ENCODE assay signal across 8 cellular contexts in genomic region chr3:52197842-52198625, GRCh38. TPM values are rescaled to one million over a fixed set of nuclear protein-coding genes. Genes with fewer than 3 reads are reported as not detected.
DNase-seq lines count a peak whose midpoint lies in the region; ATAC-seq and TF ChIP-seq lines count a peak whose summit lies in the region.

ALAS1 (plus strand) TSS chr3:52198160; CDS start chr3:52199242, 1,082 bp downstream.

- in situ Hi-C loops in GM13976 (cut with MboI; ENCODE audit: low sequenced_read_pairs, unreplicated experiment): no loop called here

- WGBS in prostate gland: under 1% methylated on average over 52 of the region's 71 CpGs

- intact Hi-C loops in T-helper 1 cell treated with Interleukin-12 subunit alpha and Interleukin-12 subunit beta and Interleukin-4 antibody, amounts not matched to agents 30 ng/mL and 1 ng/mL, for 36 hours (cut with micrococcal nuclease): loop anchor here (1.0 to 2.0 kb wide), 7 partner anchors 22 to 339 kb away; partner anchors contain the start of genes NISCH, PARP3, POC1A and RPL29
- intact Hi-C loops in left ventricle myocardium inferior (cut with micrococcal nuclease): no loop called here
- intact Hi-C loops in prostate gland (cut with DNase I): loop anchor here (5.0 kb wide), 1 partner anchor 46 kb away; the partner anchor contains the start of gene POC1A

- H3K4me3 ChIP-seq in left ventricle myocardium inferior (peak within 1 kb of the TSS; percentile 94), prostate gland (peak within 1 kb of the TSS; percentile 57 to 94)

- TF ChIP-seq POLR2A in prostate gland (IDR thresholded peaks at IDR 0.05): peak; percentile 98

- H3K4me1 ChIP-seq in left ventricle myocardium inferior (peaks cover 87% of the 10 kb centered on the region), prostate gland (replicated peaks) (peaks cover 7% of the 10 kb centered on the region)

- peak within 1 kb of the TSS; percentile 93 for H3K27ac ChIP-seq in left ventricle myocardium inferior (replicated peaks)
- peak within 1 kb of the TSS; percentile 81 to 82 for H3K27ac ChIP-seq in prostate gland

- H3K9me3 ChIP-seq in left ventricle myocardium inferior (replicated peaks) (no peaks in the 10 kb centered on the region), prostate gland (no peaks in the 10 kb centered on the region)

- peak; percentile 82 for ATAC-seq in HG02798 (IDR thresholded peaks at IDR 0.05; ENCODE audit: poor library complexity, unreplicated experiment)

- DNase-seq in GM13976 (ENCODE audit: low spot score) (peak; percentile 99), NCI-H1436 (lab: John Stamatoyannopoulos, UW) (peak; percentile 80), amniotic epithelial cell (ENCODE audit: low read depth) (peak; percentile 74), left ventricle myocardium inferior (peak; percentile 94), prostate gland (ENCODE audit: low spot score) (peak; percentile 86), ureter (ENCODE audit: low spot score) (peak; percentile 93)

- H3K27me3 ChIP-seq in left ventricle myocardium inferior (ENCODE audit: low read depth) (no peaks in the 10 kb centered on the region), prostate gland (replicated peaks; ENCODE audit: insufficient read depth) (no peaks in the 10 kb centered on the region)

- peaks cover 39% of the 10 kb centered on the region for H3K36me3 ChIP-seq in left ventricle myocardium inferior
- H3K36me3 ChIP-seq in prostate gland: peaks cover 0 to 5% of the 10 kb centered on the region in 2 donors

- TF ChIP-seq CTCF in GM13976 (IDR thresholded peaks at IDR 0.05; ENCODE audit: borderline replicate concordance, control extremely low read depth, extremely low read depth, insufficient read depth, missing control alignments) (no peak), left ventricle myocardium inferior (IDR thresholded peaks at IDR 0.05; ENCODE audit: borderline replicate concordance) (peak; percentile 49), prostate gland (IDR thresholded peaks at IDR 0.05) (peak in 2 of 4 experiments; percentile 30 to 45)

RNA-seq across cellular contexts. Expression of gene ALAS1, which starts in this region (rescaled TPM):
- total RNA-seq in T-helper 1 cell treated with Interleukin-12 subunit alpha and Interleukin-12 subunit beta and Interleukin-4 antibody, amounts not matched to agents 30 ng/mL and 1 ng/mL, for 36 hours: 78.5 and 81.4 TPM in 2 replicates
- 180 TPM for total RNA-seq in left ventricle myocardium inferior
- 10 to 100 TPM; 39.8 to 58.8 TPM for total RNA-seq in prostate gland
- 144 TPM for total RNA-seq in ureter

Comparison
In these comparisons a context has a peak if more than half of its experiments do, and no peak if none do; other contexts are left out.
1. Peak in every context shown above with its lines: DNase-seq, ATAC-seq, H3K4me3 ChIP-seq and H3K27ac ChIP-seq.